Comparison of ENCODE assay signal across 1 cellular context in the genomic region with DNA sequence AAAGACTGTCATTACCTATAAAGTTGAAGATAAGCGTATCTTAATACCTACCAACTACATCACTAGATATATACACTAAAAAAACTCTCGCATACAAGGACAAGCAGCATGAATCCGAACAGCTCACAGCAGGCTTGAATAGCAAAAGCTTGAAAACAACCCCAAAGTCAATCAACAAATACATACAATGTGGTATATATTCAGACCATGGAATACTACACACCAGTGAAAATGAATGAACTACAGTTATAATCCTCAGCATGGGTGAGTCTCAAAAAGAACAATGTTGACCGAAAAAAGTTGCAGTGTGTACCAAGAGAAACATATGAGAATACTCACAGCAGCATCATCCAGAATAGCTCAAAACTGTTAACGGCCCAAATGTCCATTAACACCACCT.
TF ChIP-seq lines count a peak whose summit lies in the region.

No MANE protein-coding gene starts in this region.

TF ChIP-seq in K562, 482 proteins besides CTCF, POLR2A, EP300 and RAD21:
- TF ChIP-seq ZNF146 (CRISPR knock-in tag; IDR thresholded peaks at IDR 0.05; ENCODE audit: unreplicated experiment) (peak; percentile 58), TRIM24 (IDR thresholded peaks at IDR 0.05) (no peak)
